In the genomic region with DNA sequence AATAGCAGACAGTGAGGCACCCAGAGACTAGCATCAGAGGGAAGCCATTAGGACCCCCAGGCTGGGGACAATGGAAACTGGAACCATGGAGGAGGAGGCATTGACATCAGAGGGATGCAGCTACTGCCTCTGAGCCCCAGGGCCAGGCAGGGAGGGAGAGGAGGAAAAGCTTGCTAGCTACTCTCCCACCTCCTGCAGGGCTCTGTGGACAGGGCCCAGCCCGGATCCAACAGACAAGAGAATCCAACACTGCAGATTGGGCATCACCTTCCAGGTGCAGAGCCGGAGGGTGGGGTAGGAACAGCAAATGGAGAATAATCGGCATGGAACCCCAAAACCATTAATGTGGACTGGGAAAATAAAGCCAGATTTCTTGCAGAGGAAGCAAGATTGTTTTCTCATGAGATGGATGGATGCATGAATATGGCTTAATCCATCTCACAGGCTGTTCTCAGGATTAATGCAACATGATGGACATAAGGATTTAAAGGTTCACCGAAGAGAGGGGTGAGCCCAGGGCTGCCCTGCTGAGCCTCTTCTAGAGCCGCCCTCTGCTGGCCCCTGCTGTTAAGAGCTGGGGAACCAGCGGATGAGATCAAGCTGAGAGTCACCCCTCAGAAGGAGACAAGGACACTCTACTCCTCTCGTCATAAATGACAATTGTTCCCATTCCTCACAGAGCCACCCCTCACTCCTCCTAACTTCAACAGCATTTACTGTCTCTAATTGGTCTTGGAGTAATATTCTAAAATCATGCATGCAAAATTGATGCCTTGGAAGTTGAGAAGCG, we compare ENCODE assay signal across 8 cellular contexts. TPM values are rescaled to one million over a fixed set of nuclear protein-coding genes. Genes with fewer than 3 reads are reported as not detected.
DNase-seq lines count a peak whose midpoint lies in the region; ATAC-seq, FAIRE-seq and TF ChIP-seq lines count a peak whose summit lies in the region.

No MANE protein-coding gene starts in this region.

- H3K27ac ChIP-seq in lower lobe of right lung (no peak overlapping the region), ascending aorta (no peak overlapping the region)

- H3K27me3 ChIP-seq in adipocyte (replicated peaks; ENCODE audit: control insufficient read depth, insufficient read depth, low read length) (peaks cover 4% of the 10 kb centered on the region), lower lobe of right lung (ENCODE audit: low read depth) (peaks cover 6% of the 10 kb centered on the region), ascending aorta (no peaks in the 10 kb centered on the region)

- no peaks in the 10 kb centered on the region for H3K4me1 ChIP-seq in adipocyte (ENCODE audit: control insufficient read depth, insufficient read depth, low read length)
- no peaks in the 10 kb centered on the region for H3K4me1 ChIP-seq in lower lobe of right lung
- no peaks in the 10 kb centered on the region for H3K4me1 ChIP-seq in ascending aorta

- H3K4me3 ChIP-seq in adipocyte (ENCODE audit: low read length): no peak overlapping the region
- H3K4me3 ChIP-seq in lower lobe of right lung: no peak overlapping the region
- no peak overlapping the region for H3K4me3 ChIP-seq in ascending aorta

- ATAC-seq in lower lobe of right lung (peak; percentile 50 to 51), HG02763 (IDR thresholded peaks at IDR 0.05; ENCODE audit: unreplicated experiment) (no peak), GM21619 (IDR thresholded peaks at IDR 0.05; ENCODE audit: unreplicated experiment) (no peak)

- TF ChIP-seq CTCF in D721Med (IDR thresholded peaks at IDR 0.05; ENCODE audit: insufficient read depth, missing control alignments) (peak; percentile 34), lower lobe of right lung (IDR thresholded peaks at IDR 0.05) (peak; percentile 22), ascending aorta (IDR thresholded peaks at IDR 0.05) (peak in 1 of 3 experiments; percentile 21)

- FAIRE-seq in D721Med (lab: Jason Lieb, UNC): no peak

- DNase-seq in D721Med (ENCODE audit: insufficient read length, low spot score) (peak; percentile 44), LHCN-M2 (ENCODE audit: low read depth) (peak; percentile 41), adipocyte (ENCODE audit: low read depth) (peak; percentile 12), lower lobe of right lung (no peak), NCI-H187 (lab: John Stamatoyannopoulos, UW) (no peak), ascending aorta (ENCODE audit: low spot score in 2 of 2) (no peak)

- H3K36me3 ChIP-seq in adipocyte (ENCODE audit: control insufficient read depth, insufficient read depth, low read length, severe bottlenecking) (no peaks in the 10 kb centered on the region), lower lobe of right lung (no peaks in the 10 kb centered on the region), ascending aorta (no peaks in the 10 kb centered on the region)

- intact Hi-C loops in lower lobe of right lung (cut with DNase I): no loop called here
- intact Hi-C loops in ascending aorta (cut with DNase I): no loop called here

- no peak overlapping the region for H3K9ac ChIP-seq in adipocyte (ENCODE audit: low read length)

- H3K9me3 ChIP-seq in adipocyte (ENCODE audit: control insufficient read depth, low read length) (no peaks in the 10 kb centered on the region), lower lobe of right lung (no peaks in the 10 kb centered on the region), ascending aorta (no peaks in the 10 kb centered on the region)

RNA-seq across cellular contexts. Expression of a gene that starts 48.8 kb away (rescaled TPM):
- under 0.01 TPM in 1 of 2 replicates, not detected in the other for total RNA-seq in LHCN-M2 (2014; rRNA removed)
- not detected for polyA plus RNA-seq in LHCN-M2 (2012)
- total RNA-seq in lower lobe of right lung: 10.9 TPM
- 0.32 TPM for total RNA-seq in ascending aorta

RNA-seq across cellular contexts. Expression of a gene that starts 56.6 kb away (rescaled TPM):
- total RNA-seq in LHCN-M2 (2014; rRNA removed) (7.1 and 8.3 TPM in 2 replicates), lower lobe of right lung (39.8 TPM), ascending aorta (23.5 TPM)
- polyA plus RNA-seq in LHCN-M2 (2012): 7.5 TPM

Comparison
In these comparisons a context has a peak if more than half of its experiments do, and no peak if none do; other contexts are left out.
1. DNase-seq: peak in D721Med (single experiment), LHCN-M2 (single experiment) and adipocyte (single experiment); none in lower lobe of right lung (single experiment), NCI-H187 (0 of 2) and ascending aorta (0 of 2).
2. ATAC-seq: peak in lower lobe of right lung (2 of 2); none in HG02763 (single experiment) and GM21619 (single experiment).